ENCODE assay signal across 19 cellular contexts in the genomic region with DNA sequence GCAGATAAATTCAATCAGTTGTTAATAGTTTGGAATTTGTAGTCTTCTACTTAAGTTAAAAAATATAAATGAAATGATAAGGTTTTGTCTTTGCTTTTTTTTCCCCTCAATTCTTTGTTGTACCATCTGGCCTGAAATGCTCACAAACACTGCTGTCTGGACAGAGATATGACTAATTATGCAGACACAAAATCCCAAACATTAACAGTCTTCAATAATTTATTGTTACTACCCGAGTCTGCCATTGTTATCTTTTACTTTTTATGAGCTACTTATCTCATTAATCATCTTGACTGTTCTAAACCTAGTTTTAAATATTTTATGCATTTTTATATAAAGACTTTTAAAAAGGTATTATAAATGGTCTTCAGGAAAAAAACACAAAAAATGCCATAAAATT.
"Had no signal": no experiment of that assay in that cellular context is flagged by ENCODE, and none has a peak within 500 bp of the region (broad histone marks: within the 10 kb centered on the region; RNA-seq: fewer than 3 reads in every experiment).

No MANE protein-coding gene starts in this region.

- H3K4me1 ChIP-seq: body of pancreas, psoas muscle, right atrium auricular region, upper lobe of left lung had no signal

- H3K9me3 Mint-ChIP-seq: activated CD4-positive, alpha-beta memory T cell treated with anti-CD3 and anti-CD28 coated beads, Interleukin-2, amount 10 ng/mL, durations not matched to agents 7 days and 5 days; activated naive CD4-positive, alpha-beta T cell treated with anti-CD3 and anti-CD28 coated beads, Interleukin-2, amount 10 ng/mL, durations not matched to agents 7 days and 5 days; activated T-cell treated with anti-CD3 and anti-CD28 coated beads, Interleukin-2, amount 50 U/mL, for 72 hours; nephron had no signal

- H3K27ac Mint-ChIP-seq: activated CD4-positive, alpha-beta memory T cell treated with anti-CD3 and anti-CD28 coated beads, Interleukin-2, amount 10 ng/mL, durations not matched to agents 7 days and 5 days; activated naive CD4-positive, alpha-beta T cell treated with anti-CD3 and anti-CD28 coated beads, Interleukin-2, amount 10 ng/mL, durations not matched to agents 7 days and 5 days; activated T-cell treated with anti-CD3 and anti-CD28 coated beads, Interleukin-2, amount 50 U/mL, for 72 hours; immature natural killer cell had no signal

- H3K27me3 ChIP-seq: body of pancreas, cardiac muscle cell, hepatocyte, neutrophil, ovary, right atrium auricular region, upper lobe of left lung had no signal

- DNase-seq: activated CD4-positive, alpha-beta memory T cell treated with anti-CD3 and anti-CD28 coated beads, Interleukin-2, amount 10 ng/mL, durations not matched to agents 7 days and 5 days; activated CD4-positive, alpha-beta T cell treated with anti-CD3 and anti-CD28 coated beads for 48 hours; activated effector memory CD4-positive, alpha-beta T cell treated with anti-CD3 and anti-CD28 coated beads, Interleukin-2, amount 50 U/mL, for 16 hours; activated naive CD4-positive, alpha-beta T cell treated with anti-CD3 and anti-CD28 coated beads, Interleukin-2, amount 10 ng/mL, durations not matched to agents 7 days and 5 days; activated T-cell treated with anti-CD3 and anti-CD28 coated beads, Interleukin-2, amount 50 U/mL, for 72 hours; body of pancreas; foreskin fibroblast; immature natural killer cell; ovary; psoas muscle; stimulated activated CD4-positive, alpha-beta T cell treated with anti-CD3 and anti-CD28 coated beads, Interleukin-12 subunit alpha, Interleukin-12 subunit beta, amount 100 ng/mL, for 4 hours; stimulated activated CD4-positive, alpha-beta T cell treated with anti-CD3 and anti-CD28 coated beads, Interleukin-4, amount 100 ng/mL, for 4 hours; stimulated activated naive CD8-positive, alpha-beta T cell treated with anti-CD3 and anti-CD28 coated beads, Interleukin-15, Interleukin-2, amounts not matched to agents 100 U/mL and 50 U/mL, for 24 hours; upper lobe of left lung had no signal

- H3K4me3 Mint-ChIP-seq: activated CD4-positive, alpha-beta memory T cell treated with anti-CD3 and anti-CD28 coated beads, Interleukin-2, amount 10 ng/mL, durations not matched to agents 7 days and 5 days; activated naive CD4-positive, alpha-beta T cell treated with anti-CD3 and anti-CD28 coated beads, Interleukin-2, amount 10 ng/mL, durations not matched to agents 7 days and 5 days; activated T-cell treated with anti-CD3 and anti-CD28 coated beads, Interleukin-2, amount 50 U/mL, for 72 hours; immature natural killer cell; nephron had no signal

- ATAC-seq: activated T-cell treated with anti-CD3 and anti-CD28 coated beads, Interleukin-2, amount 50 U/mL, for 72 hours; body of pancreas; psoas muscle; stimulated activated naive CD8-positive, alpha-beta T cell treated with anti-CD3 and anti-CD28 coated beads, Interleukin-15, Interleukin-2, amounts not matched to agents 100 U/mL and 50 U/mL, for 24 hours had no signal

- H3K27me3 Mint-ChIP-seq: activated CD4-positive, alpha-beta memory T cell treated with anti-CD3 and anti-CD28 coated beads, Interleukin-2, amount 10 ng/mL, durations not matched to agents 7 days and 5 days; activated naive CD4-positive, alpha-beta T cell treated with anti-CD3 and anti-CD28 coated beads, Interleukin-2, amount 10 ng/mL, durations not matched to agents 7 days and 5 days had no signal

- H3K9me3 ChIP-seq: body of pancreas, neutrophil, ovary, psoas muscle, right atrium auricular region, upper lobe of left lung had no signal

- H3K36me3 Mint-ChIP-seq: activated naive CD4-positive, alpha-beta T cell treated with anti-CD3 and anti-CD28 coated beads, Interleukin-2, amount 10 ng/mL, durations not matched to agents 7 days and 5 days; immature natural killer cell had no signal

- H3K36me3 ChIP-seq: cardiac muscle cell, neutrophil, ovary, right atrium auricular region, upper lobe of left lung had no signal

- H3K27ac ChIP-seq: body of pancreas, cardiac muscle cell, hepatocyte, neutrophil, ovary, psoas muscle, right atrium auricular region, upper lobe of left lung had no signal

- H3K4me1 Mint-ChIP-seq: activated CD4-positive, alpha-beta memory T cell treated with anti-CD3 and anti-CD28 coated beads, Interleukin-2, amount 10 ng/mL, durations not matched to agents 7 days and 5 days; activated naive CD4-positive, alpha-beta T cell treated with anti-CD3 and anti-CD28 coated beads, Interleukin-2, amount 10 ng/mL, durations not matched to agents 7 days and 5 days; immature natural killer cell; nephron had no signal

- H3K4me3 ChIP-seq: body of pancreas, cardiac muscle cell, hepatocyte, ovary, psoas muscle, right atrium auricular region, upper lobe of left lung had no signal
